26 cellular contexts compared by ENCODE assay signal in genomic region chr7:116771640-116772039, GRCh38.
A peak's percentile ranks its signal among the peaks of the same experiment; 100 is the strongest.
DNase-seq lines count a peak whose midpoint lies in the region; TF ChIP-seq lines count a peak whose summit lies in the region.
"Had no signal": no experiment of that assay in that cellular context is flagged by ENCODE, and none has a peak within 500 bp of the region (broad histone marks: within the 10 kb centered on the region; RNA-seq: fewer than 3 reads in every experiment).

No MANE protein-coding gene starts in this region.

- no peak overlapping the region for H3K4me3 Mint-ChIP-seq in HFFc6
- H3K4me3 Mint-ChIP-seq in H9, result no peak overlapping the region
- H3K4me3 Mint-ChIP-seq: activated B cell treated with CpG ODN at 0.5 μM for 24 hours; activated naive CD8-positive, alpha-beta T cell treated with anti-CD3 and anti-CD28 coated beads for 36 hours; IgD-negative memory B cell; stimulated activated naive B cell treated with anti-CD40 and anti-IgM and Interleukin-4, amounts not matched to agents 10 μg/mL and 1 μg/mL and 100 μg/mL, for 72 hours had no signal

- no peak overlapping the region for H3K56ac ChIP-seq in H9 (ENCODE audit: insufficient read length, low read depth, low read length)

- H3K36me3 ChIP-seq in SJSA1, result no peaks in the 10 kb centered on the region
- peaks cover 0 to 7% (median 3%) of the 10 kb centered on the region in 4 donors for H3K36me3 ChIP-seq in liver (ENCODE audit: control insufficient read depth in 4 of 4, insufficient read depth in 3 of 4, low read depth in 1 of 4, low read length in 3 of 4)
- H3K36me3 ChIP-seq in smooth muscle cell (ENCODE audit: low read depth), result no peaks in the 10 kb centered on the region
- H3K36me3 ChIP-seq in trophoblast cell (ENCODE audit: control insufficient read depth in 1 of 2, insufficient read depth in 2 of 2, low read length in 2 of 2), result peaks cover 0 to 2% of the 10 kb centered on the region in 2 experiments
- H3K36me3 ChIP-seq in spleen, result no peaks in the 10 kb centered on the region
- H3K36me3 ChIP-seq: thoracic aorta had no signal

- H3K4me1 ChIP-seq in SJSA1 (replicated peaks), result peaks cover 40% of the 10 kb centered on the region
- H3K4me1 ChIP-seq in liver (ENCODE audit: control insufficient read depth in 4 of 4, insufficient read depth in 4 of 4, low read length in 3 of 4), result peaks cover 2 to 34% (median 7%) of the 10 kb centered on the region in 4 donors
- no peaks in the 10 kb centered on the region for H3K4me1 ChIP-seq in smooth muscle cell (ENCODE audit: low read depth)
- H3K4me1 ChIP-seq in trophoblast cell (ENCODE audit: control insufficient read depth in 1 of 2, insufficient read depth in 2 of 2, low read length in 2 of 2), result no peaks in the 10 kb centered on the region
- H3K4me1 ChIP-seq in spleen, result no peaks in the 10 kb centered on the region
- H3K4me1 ChIP-seq in H9 (ENCODE audit: insufficient read depth, low read length), result no peaks in the 10 kb centered on the region

- no peak overlapping the region for H4K91ac ChIP-seq in trophoblast cell (ENCODE audit: low read depth, low read length)
- no peak overlapping the region for H4K91ac ChIP-seq in H9 (ENCODE audit: insufficient read length, low read depth, low read length)

- DNase-seq in HFFc6 (no peak), SJSA1 (ENCODE audit: low read depth in 1 of 2, low spot score in 2 of 2) (no peak), smooth muscle cell (lab: John Stamatoyannopoulos, UW; ENCODE audit: unreplicated experiment) (no peak), trophoblast cell (no peak), spleen (no peak), H9 (no peak)
- DNase-seq: activated B cell treated with CpG ODN at 0.5 μM for 24 hours; activated CD4-positive, alpha-beta T cell treated with anti-CD3 and anti-CD28 coated beads, Interleukin-2, amount 50 U/mL, for 4 hours; activated effector memory CD4-positive, alpha-beta T cell treated with Interleukin-2 at 50 U/mL for 16 hours; activated naive CD8-positive, alpha-beta T cell treated with anti-CD3 and anti-CD28 coated beads for 36 hours; AML-193; DMS79 treated with DMSO at 0.1 percent for 48 hours; dorsolateral prefrontal cortex; glutamatergic neuron; NCI-H1105 treated with DMSO at 0.1 percent for 48 hours; NCI-H2029 treated with DMSO at 0.1 percent for 48 hours; NCI-H345; NCI-H774; nucleus accumbens; stimulated activated CD4-positive, alpha-beta T cell treated with anti-CD3 and anti-CD28 coated beads, Interleukin-12 subunit alpha, Interleukin-12 subunit beta, amount 100 ng/mL, for 4 hours; stimulated activated CD4-positive, alpha-beta T cell treated with anti-CD3 and anti-CD28 coated beads, Interleukin-4, amount 100 ng/mL, for 24 hours; stimulated activated naive B cell treated with anti-CD40 and anti-IgM and Interleukin-4, amounts not matched to agents 10 μg/mL and 1 μg/mL and 100 μg/mL, for 72 hours; T1000 had no signal

- WGBS in liver, result 80% methylated on average over 7 of the region's 7 CpGs
- WGBS in smooth muscle cell (ENCODE audit: low lambda C conversion rate), result 95% methylated on average over 7 of the region's 7 CpGs
- WGBS in trophoblast cell (ENCODE audit: extremely low coverage, insufficient coverage, insufficient read length), result no CpG with 5 or more reads among the region's 7 CpGs
- WGBS in spleen, 5 donors, result 88 to 95% (median 93%) methylated on average over 7 of the region's 7 CpGs
- WGBS in H9 (ENCODE audit: extremely low coverage, insufficient read length, low lambda C conversion rate), result no CpG with 5 or more reads among the region's 7 CpGs

- H3K4me3 ChIP-seq in SJSA1 (no peak overlapping the region), liver (ENCODE audit: low read depth in 1 of 3, low read length in 3 of 3) (no peak overlapping the region), smooth muscle cell (peak overlapping the region; percentile 2), trophoblast cell (ENCODE audit: low read depth, low read length) (no peak overlapping the region), spleen (no peak overlapping the region)
- H3K4me3 ChIP-seq: dorsolateral prefrontal cortex, thoracic aorta had no signal

- H3K36me3 Mint-ChIP-seq in HFFc6 (ENCODE audit: low read depth), result peaks cover 68% of the 10 kb centered on the region
- no peaks in the 10 kb centered on the region for H3K36me3 Mint-ChIP-seq in H9 (ENCODE audit: insufficient read depth in 1 of 3, low read depth in 3 of 3)
- H3K36me3 Mint-ChIP-seq: activated naive CD8-positive, alpha-beta T cell treated with anti-CD3 and anti-CD28 coated beads for 36 hours; IgD-negative memory B cell; stimulated activated naive B cell treated with anti-CD40 and anti-IgM and Interleukin-4, amounts not matched to agents 10 μg/mL and 1 μg/mL and 100 μg/mL, for 72 hours had no signal

- TF ChIP-seq RAD21 in liver (IDR thresholded peaks at IDR 0.05), result no peak

- H3K27ac ChIP-seq in SJSA1 (peak overlapping the region; percentile 8; the same call in 1 of the 2 replicates), liver (ENCODE audit: low read depth in 1 of 2, low read length in 2 of 2) (peak overlapping the region; percentile 89 to 90), smooth muscle cell (ENCODE audit: low read depth) (no peak overlapping the region), trophoblast cell (ENCODE audit: low read depth, low read length) (no peak overlapping the region), spleen (no peak overlapping the region), H9 (ENCODE audit: insufficient read length, low read depth, low read length) (no peak overlapping the region)
- H3K27ac ChIP-seq: dorsolateral prefrontal cortex, thoracic aorta had no signal

- H2BK15ac ChIP-seq in H9 (ENCODE audit: low read depth, low read length), result no peak overlapping the region

- no peak overlapping the region for H3K4ac ChIP-seq in trophoblast cell (ENCODE audit: low read depth, low read length)
- H3K4ac ChIP-seq in H9 (ENCODE audit: low read depth, low read length), result no peak overlapping the region

- H3K27ac Mint-ChIP-seq in HFFc6, result peak overlapping the region; percentile 88
- no peak overlapping the region for H3K27ac Mint-ChIP-seq in H9
- H3K27ac Mint-ChIP-seq: activated B cell treated with CpG ODN at 0.5 μM for 24 hours; activated naive CD8-positive, alpha-beta T cell treated with anti-CD3 and anti-CD28 coated beads for 36 hours; IgD-negative memory B cell; stimulated activated naive B cell treated with anti-CD40 and anti-IgM and Interleukin-4, amounts not matched to agents 10 μg/mL and 1 μg/mL and 100 μg/mL, for 72 hours had no signal

- H3K14ac ChIP-seq in trophoblast cell (ENCODE audit: low read length) (no peak overlapping the region), H9 (ENCODE audit: insufficient read depth, low read length) (no peak overlapping the region)

- TF ChIP-seq CTCF in HFFc6 (IDR thresholded peaks at IDR 0.05), result no peak
- TF ChIP-seq CTCF in liver (IDR thresholded peaks at IDR 0.05; ENCODE audit: low read depth, low read length, missing input control), result no peak
- no peak for TF ChIP-seq CTCF in smooth muscle cell (IDR thresholded peaks at IDR 0.05; ENCODE audit: borderline replicate concordance, insufficient read depth, poor library complexity, severe bottlenecking)
- TF ChIP-seq CTCF in spleen (IDR thresholded peaks at IDR 0.05 in 8 of 11, conservative IDR thresholded peaks at IDR 0.05 in 3 of 11), result no peak
- TF ChIP-seq CTCF in H9 (conservative IDR thresholded peaks at IDR 0.05), result no peak

- no peak overlapping the region for H4K12ac ChIP-seq in trophoblast cell (ENCODE audit: low read depth, low read length)

- H4K20me1 ChIP-seq in smooth muscle cell (ENCODE audit: low read depth) (no peaks in the 10 kb centered on the region), H9 (ENCODE audit: control insufficient read depth, insufficient read depth, insufficient read length) (no peaks in the 10 kb centered on the region)

- H3T11ph ChIP-seq in H9 (ENCODE audit: low read length), result no peak overlapping the region

- H3K9ac ChIP-seq in liver (ENCODE audit: low read depth in 1 of 2, low read length in 2 of 2), result no peak overlapping the region
- no peak overlapping the region for H3K9ac ChIP-seq in smooth muscle cell (ENCODE audit: low read depth)
- no peak overlapping the region for H3K9ac ChIP-seq in trophoblast cell (ENCODE audit: low read length)
- H3K9ac ChIP-seq in H9 (ENCODE audit: extremely low read depth, insufficient read length, low read length), result no peak overlapping the region

- H3K4me2 ChIP-seq in smooth muscle cell (no peak overlapping the region), trophoblast cell (ENCODE audit: low read length) (no peak overlapping the region), H9 (ENCODE audit: insufficient read depth, insufficient read length, low read length) (no peak overlapping the region)

- H2BK5ac ChIP-seq in trophoblast cell (ENCODE audit: low read depth, low read length, poor library complexity), result no peak overlapping the region
- H2BK5ac ChIP-seq in H9 (ENCODE audit: insufficient read length, low read length), result no peak overlapping the region

- no peaks in the 10 kb centered on the region for H3K23me2 ChIP-seq in H9 (ENCODE audit: insufficient read length, low read depth, low read length, poor library complexity, severe bottlenecking)

- no peak overlapping the region for H2AFZ ChIP-seq in smooth muscle cell (ENCODE audit: low read depth)
- no peak overlapping the region for H2AFZ ChIP-seq in trophoblast cell (ENCODE audit: insufficient read depth, low read length, poor library complexity)
- H2AFZ ChIP-seq in H9 (ENCODE audit: low read length), result no peak overlapping the region

- H2BK120ac ChIP-seq in trophoblast cell (ENCODE audit: insufficient read depth, low read length, poor library complexity) (no peak overlapping the region), H9 (ENCODE audit: low read depth, low read length, poor library complexity, severe bottlenecking) (no peak overlapping the region)

- no peaks in the 10 kb centered on the region for H3K79me2 ChIP-seq in smooth muscle cell (ENCODE audit: low read depth)
- no peaks in the 10 kb centered on the region for H3K79me2 ChIP-seq in trophoblast cell (ENCODE audit: control insufficient read depth, insufficient read depth, low read length, poor library complexity)
- no peaks in the 10 kb centered on the region for H3K79me2 ChIP-seq in H9 (ENCODE audit: insufficient read depth, low read length)

- H3K27me3 Mint-ChIP-seq in HFFc6 (ENCODE audit: insufficient read depth) (no peaks in the 10 kb centered on the region), H9 (ENCODE audit: low read depth) (peaks cover 55% of the 10 kb centered on the region)

- H3K79me1 ChIP-seq in trophoblast cell (ENCODE audit: low read length) (no peaks in the 10 kb centered on the region), H9 (ENCODE audit: insufficient read depth, low read depth, low read length, poor library complexity, severe bottlenecking) (no peaks in the 10 kb centered on the region)

- intact Hi-C loops in spleen (cut with DNase I; ENCODE audit: low total_unique reads), result no loop called here

- no peak overlapping the region for H4K5ac ChIP-seq in H9 (ENCODE audit: insufficient read length, low read depth, low read length)

- TF ChIP-seq POLR2A in spleen (IDR thresholded peaks at IDR 0.05), result no peak

- H3K9me3 Mint-ChIP-seq in HFFc6, result peaks cover 15% of the 10 kb centered on the region
- H3K9me3 Mint-ChIP-seq in H9, result peaks cover 0 to 4% of the 10 kb centered on the region in 2 experiments; a peak in 1 of 5 replicates
- H3K9me3 Mint-ChIP-seq: activated B cell treated with CpG ODN at 0.5 μM for 24 hours; activated naive CD8-positive, alpha-beta T cell treated with anti-CD3 and anti-CD28 coated beads for 36 hours; IgD-negative memory B cell; stimulated activated naive B cell treated with anti-CD40 and anti-IgM and Interleukin-4, amounts not matched to agents 10 μg/mL and 1 μg/mL and 100 μg/mL, for 72 hours had no signal

- no peak overlapping the region for H3K23ac ChIP-seq in trophoblast cell (ENCODE audit: low read length)
- no peak overlapping the region for H3K23ac ChIP-seq in H9 (ENCODE audit: insufficient read length, low read depth, low read length)

- no peak overlapping the region for H4K8ac ChIP-seq in trophoblast cell (ENCODE audit: low read depth, low read length)
- H4K8ac ChIP-seq in H9 (replicated peaks; ENCODE audit: insufficient read length, low read depth, low read length), result no peak overlapping the region

- H2AK5ac ChIP-seq in trophoblast cell (ENCODE audit: low read length) (no peak overlapping the region), H9 (ENCODE audit: insufficient read length, low read length) (no peak overlapping the region)

- H2BK12ac ChIP-seq in trophoblast cell (ENCODE audit: low read length) (no peak overlapping the region), H9 (ENCODE audit: insufficient read length, low read depth, low read length) (no peak overlapping the region)

- no peaks in the 10 kb centered on the region for H3F3A ChIP-seq in smooth muscle cell (ENCODE audit: low read depth)

- H3K18ac ChIP-seq in trophoblast cell (ENCODE audit: low read length), result no peak overlapping the region
- no peak overlapping the region for H3K18ac ChIP-seq in H9 (ENCODE audit: insufficient read length, low read depth, low read length)

- no peaks in the 10 kb centered on the region for H3K27me3 ChIP-seq in SJSA1 (replicated peaks)
- H3K27me3 ChIP-seq in liver (ENCODE audit: control insufficient read depth in 4 of 4, insufficient read depth in 4 of 4, low read length in 3 of 4), result no peaks in the 10 kb centered on the region
- no peaks in the 10 kb centered on the region for H3K27me3 ChIP-seq in smooth muscle cell (ENCODE audit: low read depth)
- no peaks in the 10 kb centered on the region for H3K27me3 ChIP-seq in trophoblast cell (ENCODE audit: insufficient read depth, low read length)
- peaks cover 0 to 6% (median 0%) of the 10 kb centered on the region in 7 donors for H3K27me3 ChIP-seq in spleen (replicated peaks in 1 of 7)
- no peaks in the 10 kb centered on the region for H3K27me3 ChIP-seq in H9 (ENCODE audit: insufficient read depth, low read length)

- H3K9me3 ChIP-seq in SJSA1 (replicated peaks) (no peaks in the 10 kb centered on the region), liver (ENCODE audit: control insufficient read depth in 4 of 4, low read length in 3 of 4) (no peaks in the 10 kb centered on the region), smooth muscle cell (replicated peaks; ENCODE audit: low read depth) (no peaks in the 10 kb centered on the region), trophoblast cell (ENCODE audit: insufficient read depth, low read depth, low read length) (no peaks in the 10 kb centered on the region), spleen (no peaks in the 10 kb centered on the region), H9 (ENCODE audit: control insufficient read depth, low read depth, low read length) (no peaks in the 10 kb centered on the region)
- H3K9me3 ChIP-seq: thoracic aorta had no signal

- peaks cover 72% of the 10 kb centered on the region for H3K4me1 Mint-ChIP-seq in HFFc6 (ENCODE audit: low read depth)
- H3K4me1 Mint-ChIP-seq in H9, result peaks cover 7 to 8% of the 10 kb centered on the region in 2 experiments
- H3K4me1 Mint-ChIP-seq: activated B cell treated with CpG ODN at 0.5 μM for 24 hours, IgD-negative memory B cell had no signal

- no peak overlapping the region for H2BK20ac ChIP-seq in H9 (ENCODE audit: low read depth, low read length, poor library complexity, severe bottlenecking)

Comparison
In these comparisons a context has a peak if more than half of its experiments do, and no peak if none do; other contexts are left out.
1. H3K27ac ChIP-seq: peak in SJSA1 (single experiment) and liver (2 of 2); none in smooth muscle cell (single experiment), trophoblast cell (single experiment), spleen (0 of 8) and H9 (single experiment).